ENCODE assay signal across 1 cellular context in the genomic region with DNA sequence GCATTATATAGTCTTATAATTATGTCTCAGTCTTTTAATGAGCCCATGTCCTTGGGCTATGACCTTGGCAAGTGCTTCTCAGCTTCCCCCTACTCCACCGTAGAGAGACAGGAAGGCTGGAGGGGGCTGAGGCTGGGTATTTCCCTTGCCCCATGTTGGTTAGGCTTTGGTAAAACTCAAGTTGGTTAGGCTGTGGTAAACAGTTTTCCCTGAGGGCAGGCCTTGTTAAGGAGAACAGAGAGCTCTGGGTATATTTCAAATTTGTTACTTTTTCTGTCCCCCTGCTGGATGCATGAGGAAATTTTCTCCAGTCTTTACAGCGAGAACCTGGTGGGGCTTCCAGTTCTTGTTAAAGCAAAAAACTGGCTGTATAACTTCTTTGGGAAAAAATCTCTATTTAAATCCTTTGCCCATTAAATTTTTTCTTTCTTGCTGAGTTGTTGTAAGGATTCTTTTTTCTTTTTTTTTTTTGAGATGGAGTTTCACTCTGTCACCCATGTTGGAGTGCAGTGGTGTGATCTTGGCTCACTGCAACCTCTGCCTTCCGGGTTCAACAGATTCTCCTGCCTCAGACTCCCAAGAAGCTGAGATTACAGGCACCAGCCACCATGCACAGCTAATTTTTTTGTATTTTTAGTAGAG.
TF ChIP-seq lines count a peak whose summit lies in the region.

No MANE protein-coding gene starts in this region.

TF ChIP-seq in GM23338, 12 proteins besides CTCF, POLR2A, EP300 and RAD21:
- TF ChIP-seq, protein P1, sequence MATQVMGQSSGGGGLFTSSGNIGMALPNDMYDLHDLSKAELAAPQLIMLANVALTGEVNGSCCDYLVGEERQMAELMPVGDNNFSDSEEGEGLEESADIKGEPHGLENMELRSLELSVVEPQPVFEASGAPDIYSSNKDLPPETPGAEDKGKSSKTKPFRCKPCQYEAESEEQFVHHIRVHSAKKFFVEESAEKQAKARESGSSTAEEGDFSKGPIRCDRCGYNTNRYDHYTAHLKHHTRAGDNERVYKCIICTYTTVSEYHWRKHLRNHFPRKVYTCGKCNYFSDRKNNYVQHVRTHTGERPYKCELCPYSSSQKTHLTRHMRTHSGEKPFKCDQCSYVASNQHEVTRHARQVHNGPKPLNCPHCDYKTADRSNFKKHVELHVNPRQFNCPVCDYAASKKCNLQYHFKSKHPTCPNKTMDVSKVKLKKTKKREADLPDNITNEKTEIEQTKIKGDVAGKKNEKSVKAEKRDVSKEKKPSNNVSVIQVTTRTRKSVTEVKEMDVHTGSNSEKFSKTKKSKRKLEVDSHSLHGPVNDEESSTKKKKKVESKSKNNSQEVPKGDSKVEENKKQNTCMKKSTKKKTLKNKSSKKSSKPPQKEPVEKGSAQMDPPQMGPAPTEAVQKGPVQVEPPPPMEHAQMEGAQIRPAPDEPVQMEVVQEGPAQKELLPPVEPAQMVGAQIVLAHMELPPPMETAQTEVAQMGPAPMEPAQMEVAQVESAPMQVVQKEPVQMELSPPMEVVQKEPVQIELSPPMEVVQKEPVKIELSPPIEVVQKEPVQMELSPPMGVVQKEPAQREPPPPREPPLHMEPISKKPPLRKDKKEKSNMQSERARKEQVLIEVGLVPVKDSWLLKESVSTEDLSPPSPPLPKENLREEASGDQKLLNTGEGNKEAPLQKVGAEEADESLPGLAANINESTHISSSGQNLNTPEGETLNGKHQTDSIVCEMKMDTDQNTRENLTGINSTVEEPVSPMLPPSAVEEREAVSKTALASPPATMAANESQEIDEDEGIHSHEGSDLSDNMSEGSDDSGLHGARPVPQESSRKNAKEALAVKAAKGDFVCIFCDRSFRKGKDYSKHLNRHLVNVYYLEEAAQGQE (IDR thresholded peaks at IDR 0.05; ENCODE audit: unreplicated experiment) = no peak
- TF ChIP-seq CREB1 (CRISPR knock-in tag; IDR thresholded peaks at IDR 0.05; ENCODE audit: low read depth) (no peak), EZH2phosphoT487 (IDR thresholded peaks at IDR 0.05; ENCODE audit: unreplicated experiment) (no peak), STAT1 (IDR thresholded peaks at IDR 0.05; ENCODE audit: unreplicated experiment) (no peak), JUNB (IDR thresholded peaks at IDR 0.05; ENCODE audit: unreplicated experiment) (no peak), ZNF331 (CRISPR knock-in tag; IDR thresholded peaks at IDR 0.05; ENCODE audit: low read depth) (no peak), ZNF114 (CRISPR knock-in tag; IDR thresholded peaks at IDR 0.05) (no peak), POLR2AphosphoS5 (IDR thresholded peaks at IDR 0.05; ENCODE audit: low read depth) (no peak), EZH2 (IDR thresholded peaks at IDR 0.05; ENCODE audit: low read depth, unreplicated experiment) (no peak), NANOG (IDR thresholded peaks at IDR 0.05; ENCODE audit: borderline replicate concordance) (no peak)
- TF ChIP-seq, protein P2, sequence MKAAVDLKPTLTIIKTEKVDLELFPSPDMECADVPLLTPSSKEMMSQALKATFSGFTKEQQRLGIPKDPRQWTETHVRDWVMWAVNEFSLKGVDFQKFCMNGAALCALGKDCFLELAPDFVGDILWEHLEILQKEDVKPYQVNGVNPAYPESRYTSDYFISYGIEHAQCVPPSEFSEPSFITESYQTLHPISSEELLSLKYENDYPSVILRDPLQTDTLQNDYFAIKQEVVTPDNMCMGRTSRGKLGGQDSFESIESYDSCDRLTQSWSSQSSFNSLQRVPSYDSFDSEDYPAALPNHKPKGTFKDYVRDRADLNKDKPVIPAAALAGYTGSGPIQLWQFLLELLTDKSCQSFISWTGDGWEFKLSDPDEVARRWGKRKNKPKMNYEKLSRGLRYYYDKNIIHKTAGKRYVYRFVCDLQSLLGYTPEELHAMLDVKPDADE (IDR thresholded peaks at IDR 0.05) = no peak
- TF ChIP-seq, protein P3, sequence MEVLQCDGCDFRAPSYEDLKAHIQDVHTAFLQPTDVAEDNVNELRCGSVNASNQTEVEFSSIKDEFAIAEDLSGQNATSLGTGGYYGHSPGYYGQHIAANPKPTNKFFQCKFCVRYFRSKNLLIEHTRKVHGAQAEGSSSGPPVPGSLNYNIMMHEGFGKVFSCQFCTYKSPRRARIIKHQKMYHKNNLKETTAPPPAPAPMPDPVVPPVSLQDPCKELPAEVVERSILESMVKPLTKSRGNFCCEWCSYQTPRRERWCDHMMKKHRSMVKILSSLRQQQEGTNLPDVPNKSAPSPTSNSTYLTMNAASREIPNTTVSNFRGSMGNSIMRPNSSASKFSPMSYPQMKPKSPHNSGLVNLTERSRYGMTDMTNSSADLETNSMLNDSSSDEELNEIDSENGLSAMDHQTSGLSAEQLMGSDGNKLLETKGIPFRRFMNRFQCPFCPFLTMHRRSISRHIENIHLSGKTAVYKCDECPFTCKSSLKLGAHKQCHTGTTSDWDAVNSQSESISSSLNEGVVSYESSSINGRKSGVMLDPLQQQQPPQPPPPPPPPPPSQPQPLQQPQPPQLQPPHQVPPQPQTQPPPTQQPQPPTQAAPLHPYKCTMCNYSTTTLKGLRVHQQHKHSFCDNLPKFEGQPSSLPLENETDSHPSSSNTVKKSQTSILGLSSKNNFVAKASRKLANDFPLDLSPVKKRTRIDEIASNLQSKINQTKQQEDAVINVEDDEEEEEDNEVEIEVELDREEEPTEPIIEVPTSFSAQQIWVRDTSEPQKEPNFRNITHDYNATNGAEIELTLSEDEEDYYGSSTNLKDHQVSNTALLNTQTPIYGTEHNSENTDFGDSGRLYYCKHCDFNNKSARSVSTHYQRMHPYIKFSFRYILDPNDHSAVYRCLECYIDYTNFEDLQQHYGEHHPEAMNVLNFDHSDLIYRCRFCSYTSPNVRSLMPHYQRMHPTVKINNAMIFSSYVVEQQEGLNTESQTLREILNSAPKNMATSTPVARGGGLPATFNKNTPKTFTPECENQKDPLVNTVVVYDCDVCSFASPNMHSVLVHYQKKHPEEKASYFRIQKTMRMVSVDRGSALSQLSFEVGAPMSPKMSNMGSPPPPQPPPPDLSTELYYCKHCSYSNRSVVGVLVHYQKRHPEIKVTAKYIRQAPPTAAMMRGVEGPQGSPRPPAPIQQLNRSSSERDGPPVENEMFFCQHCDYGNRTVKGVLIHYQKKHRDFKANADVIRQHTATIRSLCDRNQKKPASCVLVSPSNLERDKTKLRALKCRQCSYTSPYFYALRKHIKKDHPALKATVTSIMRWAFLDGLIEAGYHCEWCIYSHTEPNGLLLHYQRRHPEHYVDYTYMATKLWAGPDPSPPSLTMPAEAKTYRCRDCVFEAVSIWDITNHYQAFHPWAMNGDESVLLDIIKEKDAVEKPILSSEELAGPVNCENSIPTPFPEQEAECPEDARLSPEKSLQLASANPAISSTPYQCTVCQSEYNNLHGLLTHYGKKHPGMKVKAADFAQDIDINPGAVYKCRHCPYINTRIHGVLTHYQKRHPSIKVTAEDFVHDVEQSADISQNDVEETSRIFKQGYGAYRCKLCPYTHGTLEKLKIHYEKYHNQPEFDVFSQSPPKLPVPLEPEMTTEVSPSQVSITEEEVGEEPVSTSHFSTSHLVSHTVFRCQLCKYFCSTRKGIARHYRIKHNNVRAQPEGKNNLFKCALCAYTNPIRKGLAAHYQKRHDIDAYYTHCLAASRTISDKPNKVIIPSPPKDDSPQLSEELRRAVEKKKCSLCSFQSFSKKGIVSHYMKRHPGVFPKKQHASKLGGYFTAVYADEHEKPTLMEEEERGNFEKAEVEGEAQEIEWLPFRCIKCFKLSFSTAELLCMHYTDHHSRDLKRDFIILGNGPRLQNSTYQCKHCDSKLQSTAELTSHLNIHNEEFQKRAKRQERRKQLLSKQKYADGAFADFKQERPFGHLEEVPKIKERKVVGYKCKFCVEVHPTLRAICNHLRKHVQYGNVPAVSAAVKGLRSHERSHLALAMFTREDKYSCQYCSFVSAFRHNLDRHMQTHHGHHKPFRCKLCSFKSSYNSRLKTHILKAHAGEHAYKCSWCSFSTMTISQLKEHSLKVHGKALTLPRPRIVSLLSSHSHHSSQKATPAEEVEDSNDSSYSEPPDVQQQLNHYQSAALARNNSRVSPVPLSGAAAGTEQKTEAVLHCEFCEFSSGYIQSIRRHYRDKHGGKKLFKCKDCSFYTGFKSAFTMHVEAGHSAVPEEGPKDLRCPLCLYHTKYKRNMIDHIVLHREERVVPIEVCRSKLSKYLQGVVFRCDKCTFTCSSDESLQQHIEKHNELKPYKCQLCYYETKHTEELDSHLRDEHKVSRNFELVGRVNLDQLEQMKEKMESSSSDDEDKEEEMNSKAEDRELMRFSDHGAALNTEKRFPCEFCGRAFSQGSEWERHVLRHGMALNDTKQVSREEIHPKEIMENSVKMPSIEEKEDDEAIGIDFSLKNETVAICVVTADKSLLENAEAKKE (CRISPR knock-in tag; IDR thresholded peaks at IDR 0.05) = no peak
